1 cellular context compared by ENCODE assay signal in the genomic region with DNA sequence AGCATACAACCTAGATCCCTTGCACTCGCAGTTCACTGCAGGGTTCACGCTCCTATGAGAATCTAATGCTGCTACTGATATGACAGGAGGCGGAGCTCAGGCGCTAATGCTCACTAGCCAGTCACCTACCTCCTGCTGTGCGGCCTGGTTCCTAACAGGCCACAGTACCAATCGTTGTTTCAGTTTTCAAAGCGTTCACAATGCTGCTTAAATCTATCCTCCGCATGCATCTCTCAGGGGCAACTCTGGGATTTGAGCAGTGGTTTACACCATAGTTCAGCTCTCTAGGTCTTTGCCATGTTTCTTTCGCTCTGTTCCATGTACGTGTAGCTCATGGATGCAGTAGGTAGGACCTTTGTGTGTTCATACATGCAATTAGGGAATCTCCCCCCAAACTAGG.
TF ChIP-seq lines count a peak whose summit lies in the region.

No MANE protein-coding gene starts in this region.

TF ChIP-seq in WTC11, 78 proteins besides CTCF, POLR2A, EP300 and RAD21 (continued from another document):
- TF ChIP-seq, protein P1, sequence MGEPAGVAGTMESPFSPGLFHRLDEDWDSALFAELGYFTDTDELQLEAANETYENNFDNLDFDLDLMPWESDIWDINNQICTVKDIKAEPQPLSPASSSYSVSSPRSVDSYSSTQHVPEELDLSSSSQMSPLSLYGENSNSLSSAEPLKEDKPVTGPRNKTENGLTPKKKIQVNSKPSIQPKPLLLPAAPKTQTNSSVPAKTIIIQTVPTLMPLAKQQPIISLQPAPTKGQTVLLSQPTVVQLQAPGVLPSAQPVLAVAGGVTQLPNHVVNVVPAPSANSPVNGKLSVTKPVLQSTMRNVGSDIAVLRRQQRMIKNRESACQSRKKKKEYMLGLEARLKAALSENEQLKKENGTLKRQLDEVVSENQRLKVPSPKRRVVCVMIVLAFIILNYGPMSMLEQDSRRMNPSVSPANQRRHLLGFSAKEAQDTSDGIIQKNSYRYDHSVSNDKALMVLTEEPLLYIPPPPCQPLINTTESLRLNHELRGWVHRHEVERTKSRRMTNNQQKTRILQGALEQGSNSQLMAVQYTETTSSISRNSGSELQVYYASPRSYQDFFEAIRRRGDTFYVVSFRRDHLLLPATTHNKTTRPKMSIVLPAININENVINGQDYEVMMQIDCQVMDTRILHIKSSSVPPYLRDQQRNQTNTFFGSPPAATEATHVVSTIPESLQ (CRISPR knock-in tag; IDR thresholded peaks at IDR 0.05), result no peak
